17 cellular contexts compared by ENCODE assay signal in the genomic region with DNA sequence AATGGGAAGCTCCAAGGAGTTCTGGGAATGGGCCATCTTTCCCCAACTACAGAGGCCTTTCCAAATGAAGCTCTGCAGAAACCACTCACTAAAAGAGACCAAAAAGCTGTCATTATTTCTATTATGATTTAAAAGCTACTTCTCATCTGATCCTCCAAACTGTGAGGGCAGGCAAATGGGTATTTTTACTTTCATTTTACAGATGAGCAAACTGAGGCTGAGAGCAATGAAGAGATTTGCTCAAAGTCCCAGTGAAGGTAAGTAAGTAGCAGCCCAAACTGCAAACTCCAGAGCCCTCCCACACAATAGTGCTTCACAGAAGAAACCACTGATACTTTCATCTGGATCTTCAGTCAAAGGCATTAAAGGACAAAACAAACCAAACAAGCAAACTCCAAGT. TPM values are rescaled to one million over a fixed set of nuclear protein-coding genes. Genes with fewer than 3 reads are reported as not detected.
"Had no signal": no experiment of that assay in that cellular context is flagged by ENCODE, and none has a peak within 500 bp of the region (broad histone marks: within the 10 kb centered on the region; RNA-seq: fewer than 3 reads in every experiment).

No MANE protein-coding gene starts in this region.

- H3K4me3 ChIP-seq: gastroesophageal sphincter, pancreas, skin epidermis, tibial artery, vagina had no signal

- H3K27me3 ChIP-seq: gastroesophageal sphincter, pancreas, tibial artery, vagina had no signal

- H3K27ac Mint-ChIP-seq: activated CD4-positive, alpha-beta T cell treated with anti-CD3 and anti-CD28 coated beads for 36 hours; activated naive CD8-positive, alpha-beta T cell; dendritic cell treated with granulocyte-macrophage colony-stimulating factor and Interleukin-4, amounts not matched to agents 40 ng/mL and 50 ng/mL, for 4 days had no signal

- H3K36me3 ChIP-seq: gastroesophageal sphincter, pancreas, tibial artery, vagina, WERI-Rb-1 had no signal

- H3K9me3 Mint-ChIP-seq: dendritic cell treated with granulocyte-macrophage colony-stimulating factor and Interleukin-4, amounts not matched to agents 40 ng/mL and 50 ng/mL, for 4 days had no signal

- DNase-seq: activated CD4-positive, alpha-beta T cell treated with anti-CD3 and anti-CD28 coated beads for 36 hours; activated effector memory CD4-positive, alpha-beta T cell treated with Interleukin-2 at 50 U/mL for 16 hours; amygdala; cerebellar nuclear complex; mesendoderm; pancreas; T1000; tibial artery; WERI-Rb-1 had no signal

- ATAC-seq: activated CD4-positive, alpha-beta T cell treated with anti-CD3 and anti-CD28 coated beads for 36 hours; gastroesophageal sphincter; left ventricle myocardium superior; pancreas had no signal

- H3K9me3 ChIP-seq: gastroesophageal sphincter, pancreas, tibial artery, vagina had no signal

- H3K27me3 Mint-ChIP-seq: activated CD4-positive, alpha-beta T cell treated with anti-CD3 and anti-CD28 coated beads for 36 hours; activated naive CD8-positive, alpha-beta T cell; brain had no signal

- H3K36me3 Mint-ChIP-seq: activated naive CD8-positive, alpha-beta T cell; brain had no signal

- H3K27ac ChIP-seq: gastroesophageal sphincter, pancreas, tibial artery, vagina, WERI-Rb-1 had no signal

- H3K4me3 Mint-ChIP-seq: activated CD4-positive, alpha-beta T cell treated with anti-CD3 and anti-CD28 coated beads for 36 hours; activated naive CD8-positive, alpha-beta T cell; dendritic cell treated with granulocyte-macrophage colony-stimulating factor and Interleukin-4, amounts not matched to agents 40 ng/mL and 50 ng/mL, for 4 days had no signal

RNA-seq across cellular contexts. Expression of a gene that starts 1.4 kb away (rescaled TPM):
- total RNA-seq: activated CD8-positive, alpha-beta memory T cell treated with anti-CD3 and anti-CD28 coated beads for 36 hours; left ventricle myocardium superior; vagina had no signal
